ENCODE assay signal across 1 cellular context in the genomic region with DNA sequence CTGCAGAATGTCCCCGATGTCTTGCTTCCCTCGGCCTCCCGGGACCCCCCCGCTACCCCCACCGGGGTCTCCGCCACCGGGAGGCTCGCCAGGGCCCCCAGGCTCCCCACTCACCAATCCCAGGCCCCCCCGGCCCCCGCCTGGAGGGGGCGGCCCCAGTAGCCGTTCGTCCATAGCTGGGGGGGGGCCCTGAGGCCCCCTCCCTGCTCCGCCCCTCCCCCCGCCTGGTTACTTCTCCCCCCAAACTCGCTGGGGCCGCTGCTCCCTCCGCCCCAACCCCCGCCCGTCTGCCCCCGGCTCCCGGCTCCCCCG.
TF ChIP-seq lines count a peak whose summit lies in the region.

No MANE protein-coding gene starts in this region.

TF ChIP-seq in GM23338, 12 proteins besides CTCF, POLR2A, EP300 and RAD21 (continued from another document):
- TF ChIP-seq, protein P1, sequence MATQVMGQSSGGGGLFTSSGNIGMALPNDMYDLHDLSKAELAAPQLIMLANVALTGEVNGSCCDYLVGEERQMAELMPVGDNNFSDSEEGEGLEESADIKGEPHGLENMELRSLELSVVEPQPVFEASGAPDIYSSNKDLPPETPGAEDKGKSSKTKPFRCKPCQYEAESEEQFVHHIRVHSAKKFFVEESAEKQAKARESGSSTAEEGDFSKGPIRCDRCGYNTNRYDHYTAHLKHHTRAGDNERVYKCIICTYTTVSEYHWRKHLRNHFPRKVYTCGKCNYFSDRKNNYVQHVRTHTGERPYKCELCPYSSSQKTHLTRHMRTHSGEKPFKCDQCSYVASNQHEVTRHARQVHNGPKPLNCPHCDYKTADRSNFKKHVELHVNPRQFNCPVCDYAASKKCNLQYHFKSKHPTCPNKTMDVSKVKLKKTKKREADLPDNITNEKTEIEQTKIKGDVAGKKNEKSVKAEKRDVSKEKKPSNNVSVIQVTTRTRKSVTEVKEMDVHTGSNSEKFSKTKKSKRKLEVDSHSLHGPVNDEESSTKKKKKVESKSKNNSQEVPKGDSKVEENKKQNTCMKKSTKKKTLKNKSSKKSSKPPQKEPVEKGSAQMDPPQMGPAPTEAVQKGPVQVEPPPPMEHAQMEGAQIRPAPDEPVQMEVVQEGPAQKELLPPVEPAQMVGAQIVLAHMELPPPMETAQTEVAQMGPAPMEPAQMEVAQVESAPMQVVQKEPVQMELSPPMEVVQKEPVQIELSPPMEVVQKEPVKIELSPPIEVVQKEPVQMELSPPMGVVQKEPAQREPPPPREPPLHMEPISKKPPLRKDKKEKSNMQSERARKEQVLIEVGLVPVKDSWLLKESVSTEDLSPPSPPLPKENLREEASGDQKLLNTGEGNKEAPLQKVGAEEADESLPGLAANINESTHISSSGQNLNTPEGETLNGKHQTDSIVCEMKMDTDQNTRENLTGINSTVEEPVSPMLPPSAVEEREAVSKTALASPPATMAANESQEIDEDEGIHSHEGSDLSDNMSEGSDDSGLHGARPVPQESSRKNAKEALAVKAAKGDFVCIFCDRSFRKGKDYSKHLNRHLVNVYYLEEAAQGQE (IDR thresholded peaks at IDR 0.05; ENCODE audit: unreplicated experiment): no peak
